In genomic region chr10:72085864-72086465, GRCh38 we compare ENCODE assay signal across 12 cellular contexts. TPM values are rescaled to one million over a fixed set of nuclear protein-coding genes. Genes with fewer than 3 reads are reported as not detected.
DNase-seq lines count a peak whose midpoint lies in the region; ATAC-seq and TF ChIP-seq lines count a peak whose summit lies in the region.
"Had no signal": no experiment of that assay in that cellular context is flagged by ENCODE, and none has a peak within 500 bp of the region (broad histone marks: within the 10 kb centered on the region; RNA-seq: fewer than 3 reads in every experiment).

No MANE protein-coding gene starts in this region.

- H3K4me3 ChIP-seq in right atrium auricular region, result no peak overlapping the region
- peak overlapping the region; percentile 74 for H3K4me3 ChIP-seq in mononuclear cell (ENCODE audit: low read length)
- H3K4me3 ChIP-seq in upper lobe of left lung, result peak overlapping the region in 2 of 4 donors; percentile 55 to 74
- H3K4me3 ChIP-seq: SJSA1 had no signal

- 54 to 77% methylated on average over 1 of the region's 1 CpG for WGBS in upper lobe of left lung, 2 donors

- TF ChIP-seq CTCF in right atrium auricular region (IDR thresholded peaks at IDR 0.05), result no peak
- no peak for TF ChIP-seq CTCF in upper lobe of left lung (IDR thresholded peaks at IDR 0.05)

- no peaks in the 10 kb centered on the region for H3K27me3 Mint-ChIP-seq in activated CD8-positive, alpha-beta T cell treated with anti-CD3 and anti-CD28 coated beads, Interleukin-2, amount 10 ng/mL, durations not matched to agents 7 days and 5 days (ENCODE audit: low read depth)

- ATAC-seq in left ventricle myocardium superior (no peak), upper lobe of left lung (ENCODE audit: low FRiP score in 2 of 2) (no peak), HG02610 (IDR thresholded peaks at IDR 0.05; ENCODE audit: unreplicated experiment) (no peak)
- ATAC-seq in activated CD8-positive, alpha-beta T cell treated with anti-CD3 and anti-CD28 coated beads, Interleukin-2, amount 10 ng/mL, durations not matched to agents 7 days and 5 days, result no peak

- H3K36me3 ChIP-seq in right atrium auricular region, result no peaks in the 10 kb centered on the region
- H3K36me3 ChIP-seq in upper lobe of left lung, result no peaks in the 10 kb centered on the region
- H3K36me3 ChIP-seq: neutrophil, SJSA1 had no signal

- POLR2A ChIA-PET in activated CD8-positive, alpha-beta T cell treated with anti-CD3 and anti-CD28 coated beads, Interleukin-2, amount 10 ng/mL, durations not matched to agents 7 days and 5 days (lab: Charles Lee), result interaction anchor here (0.8 to 3.0 kb wide), 5 partner anchors 22 to 236 kb away, joined by 3 to 15 read pairs (median 4); no protein-coding TSS in a partner anchor

- H3K9me3 ChIP-seq in right atrium auricular region (no peaks in the 10 kb centered on the region), mononuclear cell (ENCODE audit: low read depth, low read length) (no peaks in the 10 kb centered on the region), upper lobe of left lung (no peaks in the 10 kb centered on the region)
- H3K9me3 ChIP-seq: neutrophil, SJSA1 had no signal

- H3K27ac Mint-ChIP-seq in activated CD8-positive, alpha-beta T cell treated with anti-CD3 and anti-CD28 coated beads, Interleukin-2, amount 10 ng/mL, durations not matched to agents 7 days and 5 days, result peak overlapping the region; percentile 94

- DNase-seq in right atrium auricular region (ENCODE audit: low spot score), result no peak
- DNase-seq in left ventricle myocardium superior, result no peak
- DNase-seq in activated CD8-positive, alpha-beta T cell treated with anti-CD3 and anti-CD28 coated beads, Interleukin-2, amount 10 ng/mL, durations not matched to agents 7 days and 5 days, result peak; percentile 41
- DNase-seq in upper lobe of left lung, result no peak
- no peak for DNase-seq in NCI-H1105 (lab: John Stamatoyannopoulos, UW)
- DNase-seq in mesenteric fat pad (ENCODE audit: low spot score), result no peak
- DNase-seq: NCI-H1436 treated with DMSO at 0.1 percent for 48 hours, NCI-H526 treated with DMSO at 0.1 percent for 48 hours had no signal

- CTCF ChIA-PET in activated CD8-positive, alpha-beta T cell treated with anti-CD3 and anti-CD28 coated beads, Interleukin-2, amount 10 ng/mL, durations not matched to agents 7 days and 5 days (lab: Charles Lee), result interaction anchor here (1.0 to 1.3 kb wide), 4 partner anchors 9 to 248 kb away, joined by 3 to 13 read pairs (median 3); no protein-coding TSS in a partner anchor

- TF ChIP-seq EP300 in upper lobe of left lung (IDR thresholded peaks at IDR 0.05), result no peak

- intact Hi-C loops in left ventricle myocardium superior (cut with micrococcal nuclease), result no loop called here

- H3K27ac ChIP-seq in right atrium auricular region (peak overlapping the region; percentile 57 to 68), upper lobe of left lung (peak overlapping the region; percentile 82 to 90 (median 87))
- H3K27ac ChIP-seq: neutrophil, SJSA1 had no signal

- H3K4me3 Mint-ChIP-seq in activated CD8-positive, alpha-beta T cell treated with anti-CD3 and anti-CD28 coated beads, Interleukin-2, amount 10 ng/mL, durations not matched to agents 7 days and 5 days, result peak overlapping the region; percentile 87

- peaks cover 53% of the 10 kb centered on the region for H3K36me3 Mint-ChIP-seq in activated CD8-positive, alpha-beta T cell treated with anti-CD3 and anti-CD28 coated beads, Interleukin-2, amount 10 ng/mL, durations not matched to agents 7 days and 5 days (ENCODE audit: low read depth)

- no peak for TF ChIP-seq POLR2A in upper lobe of left lung (IDR thresholded peaks at IDR 0.05)

- H3K27me3 ChIP-seq in right atrium auricular region (no peaks in the 10 kb centered on the region), mononuclear cell (ENCODE audit: insufficient read depth, low read length) (peaks cover 17% of the 10 kb centered on the region), upper lobe of left lung (peaks cover 0 to 17% (median 6%) of the 10 kb centered on the region in 4 donors)

- peaks cover 75% of the 10 kb centered on the region for H3K4me1 Mint-ChIP-seq in activated CD8-positive, alpha-beta T cell treated with anti-CD3 and anti-CD28 coated beads, Interleukin-2, amount 10 ng/mL, durations not matched to agents 7 days and 5 days (ENCODE audit: low read depth)

- peaks cover 0 to 31% of the 10 kb centered on the region in 2 donors for H3K4me1 ChIP-seq in right atrium auricular region
- H3K4me1 ChIP-seq in mononuclear cell (ENCODE audit: insufficient read depth, low read length), result peaks cover 96% of the 10 kb centered on the region
- H3K4me1 ChIP-seq in upper lobe of left lung, result peaks cover 26 to 58% (median 39%) of the 10 kb centered on the region in 4 donors

- no peaks in the 10 kb centered on the region for H3K9me3 Mint-ChIP-seq in activated CD8-positive, alpha-beta T cell treated with anti-CD3 and anti-CD28 coated beads, Interleukin-2, amount 10 ng/mL, durations not matched to agents 7 days and 5 days (ENCODE audit: insufficient read depth)

RNA-seq across cellular contexts. Expression of gene SPOCK2, which starts 2.4 kb away (rescaled TPM):
- total RNA-seq in right atrium auricular region (10 to 100 TPM; 19.3 to 19.8 TPM), left ventricle myocardium superior (12.7 TPM), mononuclear cell (488 TPM), upper lobe of left lung (100 to 1,000 TPM in 5 of 6 donors, 10 to 100 TPM in 1; 62.9 to 532 (median 159) TPM), mesenteric fat pad (5.8 TPM)
- 100 to 1,000 TPM; 261 to 268 TPM for total RNA-seq in activated CD8-positive, alpha-beta T cell treated with anti-CD3 and anti-CD28 coated beads, Interleukin-2, amount 10 ng/mL, durations not matched to agents 7 days and 5 days
- total RNA-seq: SJSA1 had no signal
